Comparison of ENCODE assay signal across 9 cellular contexts in genomic region chr19:46404039-46404883, GRCh38. TPM values are rescaled to one million over a fixed set of nuclear protein-coding genes. Genes with fewer than 3 reads are reported as not detected.
DNase-seq lines count a peak whose midpoint lies in the region; ATAC-seq, FAIRE-seq and TF ChIP-seq lines count a peak whose summit lies in the region.
"Had no signal": no experiment of that assay in that cellular context is flagged by ENCODE, and none has a peak within 500 bp of the region (broad histone marks: within the 10 kb centered on the region; RNA-seq: fewer than 3 reads in every experiment).

No MANE protein-coding gene starts in this region.

- peak overlapping the region; percentile 88 for H2AFZ ChIP-seq in K562 (ENCODE audit: low read depth, low read length)
- no peak overlapping the region for H2AFZ ChIP-seq in PC-9

- no peaks in the 10 kb centered on the region for H3K9me3 ChIP-seq in K562 (replicated peaks; ENCODE audit: control insufficient read depth, insufficient read depth, low read depth, low read length)
- H3K9me3 ChIP-seq in PC-9 (ENCODE audit: insufficient read depth, low read depth), result no peaks in the 10 kb centered on the region

- peak; percentile 66 for DNase-seq in activated CD8-positive, alpha-beta memory T cell treated with anti-CD3 and anti-CD28 coated beads for 24 hours
- no peak for DNase-seq in activated CD8-positive, alpha-beta memory T cell treated with anti-CD3 and anti-CD28 coated beads, Interleukin-2, amount 10 ng/mL, durations not matched to agents 7 days and 5 days
- peak; percentile 33 to 58 (median 48) for DNase-seq in K562 (ENCODE audit: extremely low read depth in 1 of 4, low spot score in 3 of 4)
- DNase-seq in immature natural killer cell, result peak; percentile 27 to 43 (median 33)
- no peak for DNase-seq in stimulated activated effector memory CD8-positive, alpha-beta T cell treated with anti-CD3 and anti-CD28 coated beads, Interleukin-12 subunit alpha, Interleukin-12 subunit beta, amount 100 ng/mL, for 72 hours (ENCODE audit: low spot score in 2 of 2)
- DNase-seq in PC-9, result no peak
- no peak for DNase-seq in DMS 273 treated with DMSO at 0.1 percent for 48 hours (lab: John Stamatoyannopoulos, UW)

- BruUV-seq in K562 (replicated peaks; lab: Mats Ljungman, UMichigan) (no TSS peak), PC-9 (replicated peaks; lab: Mats Ljungman, UMichigan) (no TSS peak)

- H3K4me1 ChIP-seq in K562 (replicated peaks in 1 of 2; ENCODE audit: control insufficient read depth in 2 of 2, insufficient read depth in 2 of 2, low read length in 2 of 2), result peaks cover 16 to 28% of the 10 kb centered on the region in 2 experiments
- no peaks in the 10 kb centered on the region for H3K4me1 ChIP-seq in PC-9 (replicated peaks; ENCODE audit: insufficient read depth)

- CTCF ChIA-PET in activated CD8-positive, alpha-beta memory T cell treated with anti-CD3 and anti-CD28 coated beads, Interleukin-2, amount 10 ng/mL, durations not matched to agents 7 days and 5 days (lab: Charles Lee), result interaction anchor here (0.6 to 8.2 kb wide), 14 partner anchors 9 to 137 kb away, joined by 3 to 71 read pairs (median 4); partner anchors contain the start of gene CCDC8
- CTCF ChIA-PET in K562 (lab: Yijun Ruan, JAX; ENCODE audit: low intra/inter-chr PET ratio), result interaction anchor here (2.2 to 13.2 kb wide), 2 partner anchors 83 to 109 kb away, joined by 7 to 325 read pairs; no protein-coding TSS in a partner anchor
- CTCF ChIA-PET in PC-9 (lab: Charles Lee), result interaction anchor here (0.6 kb wide), 1 partner anchor 13 kb away, joined by 6 read pairs; no protein-coding TSS in a partner anchor

- H3K27ac Mint-ChIP-seq in activated CD8-positive, alpha-beta memory T cell treated with anti-CD3 and anti-CD28 coated beads, Interleukin-2, amount 10 ng/mL, durations not matched to agents 7 days and 5 days, result no peak overlapping the region
- peak overlapping the region in 3 of 6 donors; percentile 30 to 68 (median 61) for H3K27ac Mint-ChIP-seq in immature natural killer cell
- no peak overlapping the region for H3K27ac Mint-ChIP-seq in stimulated activated effector memory CD8-positive, alpha-beta T cell treated with anti-CD3 and anti-CD28 coated beads, Interleukin-12 subunit alpha, Interleukin-12 subunit beta, amount 100 ng/mL, for 72 hours

- H3K9me3 Mint-ChIP-seq in activated CD8-positive, alpha-beta memory T cell treated with anti-CD3 and anti-CD28 coated beads, Interleukin-2, amount 10 ng/mL, durations not matched to agents 7 days and 5 days (ENCODE audit: low read depth), result no peaks in the 10 kb centered on the region
- no peaks in the 10 kb centered on the region for H3K9me3 Mint-ChIP-seq in immature natural killer cell
- no peaks in the 10 kb centered on the region for H3K9me3 Mint-ChIP-seq in stimulated activated effector memory CD8-positive, alpha-beta T cell treated with anti-CD3 and anti-CD28 coated beads, Interleukin-12 subunit alpha, Interleukin-12 subunit beta, amount 100 ng/mL, for 72 hours

- H3K9me1 ChIP-seq in K562 (ENCODE audit: control insufficient read depth, insufficient read depth, low read length), result no peaks in the 10 kb centered on the region

- no peak for TF ChIP-seq EP300 in K562 (IDR thresholded peaks at IDR 0.05; ENCODE audit: low read length)

- H3K9ac ChIP-seq in K562 (ENCODE audit: insufficient read depth in 1 of 2, low read depth in 2 of 2, low read length in 2 of 2), result peak overlapping the region; percentile 24 to 78; a peak in 3 of 4 replicates

- WGBS in K562 (ENCODE audit: insufficient coverage, low coverage, missing lambda C conversion rate), result 43% methylated on average over 38 of the region's 42 CpGs

- no peaks in the 10 kb centered on the region for H3K36me3 Mint-ChIP-seq in activated CD8-positive, alpha-beta memory T cell treated with anti-CD3 and anti-CD28 coated beads, Interleukin-2, amount 10 ng/mL, durations not matched to agents 7 days and 5 days
- no peaks in the 10 kb centered on the region for H3K36me3 Mint-ChIP-seq in immature natural killer cell
- H3K36me3 Mint-ChIP-seq in stimulated activated effector memory CD8-positive, alpha-beta T cell treated with anti-CD3 and anti-CD28 coated beads, Interleukin-12 subunit alpha, Interleukin-12 subunit beta, amount 100 ng/mL, for 72 hours, result no peaks in the 10 kb centered on the region

- intact Hi-C loops in K562 (cut with micrococcal nuclease) (loop anchor here (2.0 kb wide), 1 partner anchor 29 kb away; no protein-coding TSS in a partner anchor), PC-9 (cut with micrococcal nuclease; ENCODE audit: unreplicated experiment) (no loop called here)

- H4K20me1 ChIP-seq in K562 (replicated peaks; ENCODE audit: control insufficient read depth, insufficient read depth, low read length), result no peaks in the 10 kb centered on the region
- no peaks in the 10 kb centered on the region for H4K20me1 ChIP-seq in PC-9 (ENCODE audit: insufficient read depth)

- H3K27me3 Mint-ChIP-seq in activated CD8-positive, alpha-beta memory T cell treated with anti-CD3 and anti-CD28 coated beads, Interleukin-2, amount 10 ng/mL, durations not matched to agents 7 days and 5 days, result peaks cover 63% of the 10 kb centered on the region
- peaks cover 15 to 21% (median 18%) of the 10 kb centered on the region in 3 donors for H3K27me3 Mint-ChIP-seq in immature natural killer cell (ENCODE audit: low read depth in 3 of 3)

- H3K4me2 ChIP-seq in K562 (ENCODE audit: insufficient read depth, low read length) (peak overlapping the region; percentile 54; the same call in 1 of the 2 replicates), PC-9 (no peak overlapping the region)

- no peak for TF ChIP-seq POLR2A in K562 (conservative IDR thresholded peaks at IDR 0.05)

- no peak for FAIRE-seq in K562 (lab: Jason Lieb, UNC)

- H3K27me3 ChIP-seq in K562 (ENCODE audit: control insufficient read depth in 2 of 2, insufficient read depth in 2 of 2, low read length in 2 of 2) (0 out of 5 replicates have a peak, but pooled peaks cover 0 to 2% of the 10 kb centered on the region in 2 experiments), PC-9 (ENCODE audit: insufficient read depth, low read depth) (peaks cover 47% of the 10 kb centered on the region)

- no peaks in the 10 kb centered on the region for H3K79me2 ChIP-seq in K562 (ENCODE audit: control insufficient read depth, insufficient read depth, low read length)
- no peaks in the 10 kb centered on the region for H3K79me2 ChIP-seq in PC-9 (ENCODE audit: low read depth)

- POLR2A ChIA-PET in K562 (lab: Yijun Ruan, JAX) (interaction anchor here (0.9 to 2.4 kb wide), 3 partner anchors 9 to 104 kb away, joined by 3 to 9 read pairs (median 3); partner anchors contain the start of gene CCDC8), PC-9 (lab: Charles Lee; ENCODE audit: unreplicated experiment) (interaction anchor here (0.6 kb wide), 1 partner anchor 30 kb away, joined by 3 read pairs; no protein-coding TSS in a partner anchor)

- no peaks in the 10 kb centered on the region; the same call in 2 of the 3 replicates for H3K36me3 ChIP-seq in K562 (ENCODE audit: control insufficient read depth, insufficient read depth, low read length)
- H3K36me3 ChIP-seq in PC-9 (ENCODE audit: low read depth), result no peaks in the 10 kb centered on the region

- in situ Hi-C loops in K562 (cut with MboI), result no loop called here

- H3K27ac ChIP-seq in K562 (ENCODE audit: extremely low read depth, low read depth, low read length) (peak overlapping the region; percentile 37; the same call in 2 of the 3 replicates), PC-9 (no peak overlapping the region)
- H3K27ac ChIP-seq: VCaP had no signal

- no peak for ATAC-seq in activated CD8-positive, alpha-beta memory T cell treated with anti-CD3 and anti-CD28 coated beads, Interleukin-2, amount 10 ng/mL, durations not matched to agents 7 days and 5 days
- ATAC-seq in K562, result peak; percentile 24
- ATAC-seq in stimulated activated effector memory CD8-positive, alpha-beta T cell treated with anti-CD3 and anti-CD28 coated beads, Interleukin-12 subunit alpha, Interleukin-12 subunit beta, amount 100 ng/mL, for 72 hours, result peak; percentile 25
- no peak for ATAC-seq in HG02763 (IDR thresholded peaks at IDR 0.05; ENCODE audit: unreplicated experiment)

- no peak overlapping the region for H3K4me3 Mint-ChIP-seq in activated CD8-positive, alpha-beta memory T cell treated with anti-CD3 and anti-CD28 coated beads, Interleukin-2, amount 10 ng/mL, durations not matched to agents 7 days and 5 days
- peak overlapping the region; percentile 75 to 87 (median 82) for H3K4me3 Mint-ChIP-seq in immature natural killer cell
- H3K4me3 Mint-ChIP-seq in stimulated activated effector memory CD8-positive, alpha-beta T cell treated with anti-CD3 and anti-CD28 coated beads, Interleukin-12 subunit alpha, Interleukin-12 subunit beta, amount 100 ng/mL, for 72 hours, result peak overlapping the region; percentile 69

- peak in 2 of 3 experiments; percentile 1 to 24; a peak in 4 of 6 replicates for TF ChIP-seq CTCF in K562 (IDR thresholded peaks at IDR 0.05 in 2 of 3, conservative IDR thresholded peaks at IDR 0.05 in 1 of 3; ENCODE audit: insufficient read depth in 2 of 3, low read depth in 1 of 3, low read length in 3 of 3)
- TF ChIP-seq CTCF in PC-9 (conservative IDR thresholded peaks at IDR 0.05), result no peak

- peaks cover 11% of the 10 kb centered on the region for H3K4me1 Mint-ChIP-seq in activated CD8-positive, alpha-beta memory T cell treated with anti-CD3 and anti-CD28 coated beads, Interleukin-2, amount 10 ng/mL, durations not matched to agents 7 days and 5 days
- H3K4me1 Mint-ChIP-seq in immature natural killer cell, result peaks cover 18 to 26% of the 10 kb centered on the region in 2 donors
- H3K4me1 Mint-ChIP-seq in stimulated activated effector memory CD8-positive, alpha-beta T cell treated with anti-CD3 and anti-CD28 coated beads, Interleukin-12 subunit alpha, Interleukin-12 subunit beta, amount 100 ng/mL, for 72 hours, result peaks cover 27% of the 10 kb centered on the region

- H3F3A ChIP-seq in PC-9 (ENCODE audit: insufficient read depth, low read depth), result no peaks in the 10 kb centered on the region

- no peak for TF ChIP-seq RAD21 in K562 (CRISPR knock-in tag; conservative IDR thresholded peaks at IDR 0.05 in 1 of 2, IDR thresholded peaks at IDR 0.05 in 1 of 2)

- H3K4me3 ChIP-seq in K562, result no peak overlapping the region
- no peak overlapping the region for H3K4me3 ChIP-seq in PC-9

- H3K9me2 ChIP-seq in PC-9 (ENCODE audit: insufficient read depth), result no peaks in the 10 kb centered on the region

RNA-seq across cellular contexts. Expression of gene CCDC8, which starts 9.1 kb away (rescaled TPM):
- not detected for total RNA-seq in activated CD8-positive, alpha-beta memory T cell treated with anti-CD3 and anti-CD28 coated beads, Interleukin-2, amount 10 ng/mL, durations not matched to agents 7 days and 5 days
- total RNA-seq in K562 (2011; cell fraction: chromatin; rRNA removed; ENCODE audit: low replicate concordance), result 10.0 and 21.6 TPM in 2 replicates
- total RNA-seq in K562 (2011; cell fraction: nucleolus; rRNA removed), result 20.5 and 23.5 TPM in 2 replicates
- 15.2 and 15.6 TPM in 2 replicates for total RNA-seq in K562 (2011; cell fraction: nucleoplasm; rRNA removed)
- total RNA-seq in K562 (2014; rRNA removed) (30.8 and 32.4 TPM in 2 replicates), K562 (2014; rRNA removed; fragmentation: Illumina TruSeq; extraction: Trizol) (6.6 and 9.7 TPM in 2 replicates), K562 (2015; rRNA removed; fragmentation: Illumina TruSeq; extraction: Trizol) (21.6 and 22.3 TPM in 2 replicates), K562 (2021) (21.9 and 22.5 TPM in 2 replicates), PC-9 (2021) (3.9 and 4.2 TPM in 2 replicates)
- polyA plus RNA-seq in K562 (2011; rRNA removed) (8.0 and 9.1 TPM in 2 replicates), K562 (2014; fragmentation: Illumina TruSeq; extraction: Trizol) (15.6 and 17.8 TPM in 2 replicates), K562 (2014; fragmentation: Nextera tagmentation; extraction: Ambion mirVana) (1 to 10 TPM in 1 of 2 experiments, under 1 TPM in 1; 0.68 to 1.5 TPM), K562 (2014; rRNA removed) (19.9 and 20.8 TPM in 2 replicates), immature natural killer cell (not detected)
- polyA plus RNA-seq in K562 (2011; cell fraction: cytosol; rRNA removed), result 7.9 and 13.0 TPM in 2 replicates
- 6.3 and 8.5 TPM in 2 replicates for polyA plus RNA-seq in K562 (2011; cell fraction: nucleus; rRNA removed)
- 13.6 and 17.1 TPM in 2 replicates for polyA plus RNA-seq in K562 (2012)
- polyA minus RNA-seq in K562 (2011; rRNA and poly(A)+ RNA removed), result 6.3 and 7.7 TPM in 2 replicates
- polyA minus RNA-seq in K562 (2011; cell fraction: cytosol; rRNA and poly(A)+ RNA removed), result 9.2 and 11.5 TPM in 2 replicates
- polyA minus RNA-seq in K562 (2011; cell fraction: nucleus; rRNA and poly(A)+ RNA removed), result 6.5 and 12.2 TPM in 2 replicates

RNA-seq across cellular contexts. Expression of gene PNMA8C, which starts 24.5 kb away (rescaled TPM):
- not detected for total RNA-seq in activated CD8-positive, alpha-beta memory T cell treated with anti-CD3 and anti-CD28 coated beads, Interleukin-2, amount 10 ng/mL, durations not matched to agents 7 days and 5 days
- 0.12 TPM in 1 of 2 replicates, not detected in the other for total RNA-seq in K562 (2011; cell fraction: chromatin; rRNA removed; ENCODE audit: low replicate concordance)
- total RNA-seq in K562 (2011; cell fraction: nucleolus; rRNA removed), result not detected in 2 replicates
- not detected in 2 replicates for total RNA-seq in K562 (2011; cell fraction: nucleoplasm; rRNA removed)
- total RNA-seq in K562 (2014; rRNA removed) (0.04 and 0.05 TPM in 2 replicates), K562 (2014; rRNA removed; fragmentation: Illumina TruSeq; extraction: Trizol) (not detected in 2 replicates), K562 (2015; rRNA removed; fragmentation: Illumina TruSeq; extraction: Trizol) (0.04 TPM in 1 of 2 replicates, not detected in the other), K562 (2021) (0.04 TPM in 1 of 2 replicates, not detected in the other), PC-9 (2021) (not detected in 2 replicates)
- polyA plus RNA-seq in K562 (2011; rRNA removed) (0.01 TPM in 1 of 2 replicates, not detected in the other), K562 (2014; fragmentation: Illumina TruSeq; extraction: Trizol) (not detected in 2 replicates), K562 (2014; fragmentation: Nextera tagmentation; extraction: Ambion mirVana) (not detected), K562 (2014; rRNA removed) (0.05 TPM in 1 of 2 replicates, not detected in the other), immature natural killer cell (under 1 TPM in 1 of 3 donors, not detected in 2; 0.04 TPM)
- 0.01 TPM in 2 replicates for polyA plus RNA-seq in K562 (2011; cell fraction: cytosol; rRNA removed)
- 0.03 TPM in 1 of 2 replicates, not detected in the other for polyA plus RNA-seq in K562 (2011; cell fraction: nucleus; rRNA removed)
- polyA plus RNA-seq in K562 (2012), result 0.03 and 0.05 TPM in 2 replicates
- polyA minus RNA-seq in K562 (2011; rRNA and poly(A)+ RNA removed), result not detected in 2 replicates
- polyA minus RNA-seq in K562 (2011; cell fraction: cytosol; rRNA and poly(A)+ RNA removed), result not detected in 2 replicates
- 0.11 TPM in 1 of 2 replicates, not detected in the other for polyA minus RNA-seq in K562 (2011; cell fraction: nucleus; rRNA and poly(A)+ RNA removed)

RNA-seq across cellular contexts. Expression of gene PPP5C, which starts 57.4 kb away (rescaled TPM):
- 100 to 1,000 TPM in 1 of 2 experiments, 10 to 100 TPM in 1; 99.2 to 110 TPM for total RNA-seq in activated CD8-positive, alpha-beta memory T cell treated with anti-CD3 and anti-CD28 coated beads, Interleukin-2, amount 10 ng/mL, durations not matched to agents 7 days and 5 days
- 203 and 276 TPM in 2 replicates for total RNA-seq in K562 (2011; cell fraction: chromatin; rRNA removed; ENCODE audit: low replicate concordance)
- 178 and 192 TPM in 2 replicates for total RNA-seq in K562 (2011; cell fraction: nucleolus; rRNA removed)
- 188 and 196 TPM in 2 replicates for total RNA-seq in K562 (2011; cell fraction: nucleoplasm; rRNA removed)
- total RNA-seq in K562 (2014; rRNA removed) (109 and 143 TPM in 2 replicates), K562 (2014; rRNA removed; fragmentation: Illumina TruSeq; extraction: Trizol) (60.3 and 69.4 TPM in 2 replicates), K562 (2015; rRNA removed; fragmentation: Illumina TruSeq; extraction: Trizol) (86.3 and 88.6 TPM in 2 replicates), K562 (2021) (99.9 and 108 TPM in 2 replicates), PC-9 (2021) (74.7 and 85.4 TPM in 2 replicates)
- polyA plus RNA-seq in K562 (2011; rRNA removed) (131 and 136 TPM in 2 replicates), K562 (2014; fragmentation: Illumina TruSeq; extraction: Trizol) (163 and 166 TPM in 2 replicates), K562 (2014; fragmentation: Nextera tagmentation; extraction: Ambion mirVana) (1 to 10 TPM; 1.9 to 4.9 TPM), K562 (2014; rRNA removed) (134 and 145 TPM in 2 replicates), immature natural killer cell (10 to 100 TPM; 25.0 to 80.9 (median 63.8) TPM)
- 165 and 193 TPM in 2 replicates for polyA plus RNA-seq in K562 (2011; cell fraction: cytosol; rRNA removed)
- 282 and 334 TPM in 2 replicates for polyA plus RNA-seq in K562 (2011; cell fraction: nucleus; rRNA removed)
- polyA plus RNA-seq in K562 (2012), result 81.0 and 88.2 TPM in 2 replicates
- 119 and 149 TPM in 2 replicates for polyA minus RNA-seq in K562 (2011; rRNA and poly(A)+ RNA removed)
- polyA minus RNA-seq in K562 (2011; cell fraction: cytosol; rRNA and poly(A)+ RNA removed), result 72.9 and 88.8 TPM in 2 replicates
- polyA minus RNA-seq in K562 (2011; cell fraction: nucleus; rRNA and poly(A)+ RNA removed), result 84.4 and 101 TPM in 2 replicates

Comparison
In these comparisons a context has a peak if more than half of its experiments do, and no peak if none do; other contexts are left out.
1. DNase-seq: peak in activated CD8-positive, alpha-beta memory T cell treated with anti-CD3 and anti-CD28 coated beads for 24 hours (single experiment), K562 (4 of 4) and immature natural killer cell (3 of 3); none in activated CD8-positive, alpha-beta memory T cell treated with anti-CD3 and anti-CD28 coated beads, Interleukin-2, amount 10 ng/mL, durations not matched to agents 7 days and 5 days (single experiment), stimulated activated effector memory CD8-positive, alpha-beta T cell treated with anti-CD3 and anti-CD28 coated beads, Interleukin-12 subunit alpha, Interleukin-12 subunit beta, amount 100 ng/mL, for 72 hours (0 of 2), PC-9 (0 of 2) and DMS 273 treated with DMSO at 0.1 percent for 48 hours (single experiment).
2. ATAC-seq: peak in K562 (single experiment) and stimulated activated effector memory CD8-positive, alpha-beta T cell treated with anti-CD3 and anti-CD28 coated beads, Interleukin-12 subunit alpha, Interleukin-12 subunit beta, amount 100 ng/mL, for 72 hours (single experiment); none in activated CD8-positive, alpha-beta memory T cell treated with anti-CD3 and anti-CD28 coated beads, Interleukin-2, amount 10 ng/mL, durations not matched to agents 7 days and 5 days (single experiment) and HG02763 (single experiment).